Comparison of ENCODE assay signal across 1 cellular context in genomic region chr4:38889143-38889542, GRCh38.
A peak's percentile ranks its signal among the peaks of the same experiment; 100 is the strongest.
TF ChIP-seq lines count a peak whose summit lies in the region.

No MANE protein-coding gene starts in this region.

TF ChIP-seq in HepG2, 621 proteins besides CTCF, POLR2A, EP300 and RAD21 (continued from another document and continues in another):
- no peak for TF ChIP-seq KIAA2018 (CRISPR knock-in tag; IDR thresholded peaks at IDR 0.05; ENCODE audit: borderline replicate concordance)
- no peak for TF ChIP-seq DMAP1 (CRISPR knock-in tag; IDR thresholded peaks at IDR 0.05)
- peak; percentile 29; the same call in 1 of the 2 replicates for TF ChIP-seq GATAD2A (CRISPR knock-in tag; IDR thresholded peaks at IDR 0.05)
- no peak for TF ChIP-seq PHF21A (CRISPR knock-in tag; IDR thresholded peaks at IDR 0.05)
- TF ChIP-seq ZC3H4 (CRISPR knock-in tag; IDR thresholded peaks at IDR 0.05; ENCODE audit: borderline replicate concordance) = no peak
- TF ChIP-seq HNF4A (CRISPR knock-in tag; IDR thresholded peaks at IDR 0.05) = no peak
- peak; percentile 25; the same call in 1 of the 2 replicates for TF ChIP-seq NCOA2 (CRISPR knock-in tag; IDR thresholded peaks at IDR 0.05)
- TF ChIP-seq PRMT3 (CRISPR knock-in tag; IDR thresholded peaks at IDR 0.05; ENCODE audit: borderline replicate concordance, low read depth) = no peak
- TF ChIP-seq ZNF234 (CRISPR knock-in tag; conservative IDR thresholded peaks at IDR 0.05) = no peak
- TF ChIP-seq ZFP37 (CRISPR knock-in tag; IDR thresholded peaks at IDR 0.05; ENCODE audit: borderline replicate concordance) = no peak
- TF ChIP-seq HNF1B (CRISPR knock-in tag; IDR thresholded peaks at IDR 0.05) = no peak
- TF ChIP-seq SAP130 (CRISPR knock-in tag; IDR thresholded peaks at IDR 0.05; ENCODE audit: low read depth) = 0 out of 2 replicates have a peak, but pooled peaks have one; percentile 54
- TF ChIP-seq PBX3 (CRISPR knock-in tag; IDR thresholded peaks at IDR 0.05; ENCODE audit: borderline replicate concordance) = no peak
- 0 out of 2 replicates have a peak, but pooled peaks have one; percentile 17 for TF ChIP-seq FOXA3 (CRISPR knock-in tag; IDR thresholded peaks at IDR 0.05)
- no peak for TF ChIP-seq HOXA3 (CRISPR knock-in tag; IDR thresholded peaks at IDR 0.05)
- TF ChIP-seq ZMYM4 (CRISPR knock-in tag; IDR thresholded peaks at IDR 0.05) = no peak
- no peak for TF ChIP-seq ATF1 (CRISPR knock-in tag; IDR thresholded peaks at IDR 0.05)
- TF ChIP-seq MYC (CRISPR knock-in tag; IDR thresholded peaks at IDR 0.05; ENCODE audit: borderline replicate concordance) = no peak
- no peak for TF ChIP-seq TBX3 (IDR thresholded peaks at IDR 0.05; ENCODE audit: borderline replicate concordance)
- no peak for TF ChIP-seq TMF1 (CRISPR knock-in tag; IDR thresholded peaks at IDR 0.05; ENCODE audit: low read depth)
- peak; percentile 45; the same call in 1 of the 2 replicates for TF ChIP-seq NFE2L2 (IDR thresholded peaks at IDR 0.05; ENCODE audit: low read length)
- 0 out of 2 replicates have a peak, but pooled peaks have one; percentile 37 for TF ChIP-seq ZGPAT (CRISPR knock-in tag; IDR thresholded peaks at IDR 0.05)
- no peak for TF ChIP-seq KLF11 (CRISPR knock-in tag; IDR thresholded peaks at IDR 0.05)
- no peak for TF ChIP-seq ZNF598 (CRISPR knock-in tag; IDR thresholded peaks at IDR 0.05; ENCODE audit: borderline replicate concordance)
- TF ChIP-seq ZNF670 (CRISPR knock-in tag; IDR thresholded peaks at IDR 0.05; ENCODE audit: borderline replicate concordance) = no peak
- TF ChIP-seq ZFP62 (CRISPR knock-in tag; IDR thresholded peaks at IDR 0.05) = no peak
- no peak for TF ChIP-seq CREB1 (IDR thresholded peaks at IDR 0.05)
- 0 out of 2 replicates have a peak, but pooled peaks have one; percentile 19 for TF ChIP-seq CREB1 (CRISPR knock-in tag; IDR thresholded peaks at IDR 0.05)
- no peak for TF ChIP-seq CSRNP2 (CRISPR knock-in tag; conservative IDR thresholded peaks at IDR 0.05; ENCODE audit: low read depth)
- peak; percentile 42; the same call in 1 of the 2 replicates for TF ChIP-seq FOSL1 (CRISPR knock-in tag; IDR thresholded peaks at IDR 0.05; ENCODE audit: borderline replicate concordance)
- no peak for TF ChIP-seq ZSCAN5A (CRISPR knock-in tag; IDR thresholded peaks at IDR 0.05; ENCODE audit: borderline replicate concordance)
- no peak for TF ChIP-seq ZNF549 (CRISPR knock-in tag; IDR thresholded peaks at IDR 0.05)
- no peak for TF ChIP-seq ZNF879 (CRISPR knock-in tag; IDR thresholded peaks at IDR 0.05)
- no peak for TF ChIP-seq ZNF331 (CRISPR knock-in tag; IDR thresholded peaks at IDR 0.05)
- 0 out of 2 replicates have a peak, but pooled peaks have one; percentile 14 for TF ChIP-seq MIXL1 (CRISPR knock-in tag; IDR thresholded peaks at IDR 0.05)
- TF ChIP-seq ARID5B (CRISPR knock-in tag; IDR thresholded peaks at IDR 0.05) = peak; percentile 51; the same call in 1 of the 2 replicates
- no peak for TF ChIP-seq ZNF543 (CRISPR knock-in tag; IDR thresholded peaks at IDR 0.05)
- no peak for TF ChIP-seq ZNF800 (CRISPR knock-in tag; IDR thresholded peaks at IDR 0.05)
- TF ChIP-seq ZSCAN21 (CRISPR knock-in tag; IDR thresholded peaks at IDR 0.05; ENCODE audit: borderline replicate concordance) = no peak
- TF ChIP-seq TCF7 (IDR thresholded peaks at IDR 0.05; ENCODE audit: low read depth) = no peak
- TF ChIP-seq STAT5B (CRISPR knock-in tag; IDR thresholded peaks at IDR 0.05) = no peak
- no peak for TF ChIP-seq HOXD1 (CRISPR knock-in tag; IDR thresholded peaks at IDR 0.05)
